ENCODE assay signal across 8 cellular contexts in the genomic region with DNA sequence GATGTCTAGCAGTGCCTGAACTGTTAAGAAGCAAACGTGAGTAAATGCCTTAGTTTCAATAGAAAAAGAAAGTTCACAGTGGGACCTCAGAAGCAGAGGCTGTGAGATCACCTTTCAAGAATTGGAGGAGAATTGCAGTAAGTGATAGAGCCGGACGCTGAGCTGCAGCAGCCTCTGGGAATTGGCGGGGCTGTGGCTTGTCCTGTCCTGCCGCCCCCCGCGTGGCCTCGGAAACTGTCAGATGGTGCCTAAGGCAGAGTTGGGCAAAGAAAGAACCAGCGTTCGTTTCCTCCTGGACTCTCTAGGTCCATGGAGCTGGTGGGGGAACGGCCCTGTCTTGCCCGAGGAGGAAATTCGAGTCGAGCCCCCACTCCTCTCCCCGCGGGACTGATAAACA. TPM values are rescaled to one million over a fixed set of nuclear protein-coding genes. Genes with fewer than 3 reads are reported as not detected.
DNase-seq lines count a peak whose midpoint lies in the region; ATAC-seq, FAIRE-seq and TF ChIP-seq lines count a peak whose summit lies in the region.

No MANE protein-coding gene starts in this region.

- TF ChIP-seq CTCF in heart left ventricle (IDR thresholded peaks at IDR 0.05) (no peak), retinal pigment epithelial cell (conservative IDR thresholded peaks at IDR 0.05; ENCODE audit: low read depth, low read length) (no peak), D721Med (IDR thresholded peaks at IDR 0.05; ENCODE audit: insufficient read depth, missing control alignments) (no peak)

- intact Hi-C loops in heart left ventricle (cut with DNase I) = loop anchor here in 5 of 10 donors (2.0 to 10.0 kb wide), 4 partner anchors 49 to 61 kb away; no protein-coding TSS in a partner anchor

- H3K4me1 Mint-ChIP-seq in activated CD4-positive, alpha-beta T cell treated with anti-CD3 and anti-CD28 coated beads, Interleukin-2, amount 10 ng/mL, durations not matched to agents 7 days and 5 days = peaks cover 21% of the 10 kb centered on the region

- H3K4me1 ChIP-seq in heart left ventricle = peaks cover 0 to 50% (median 11%) of the 10 kb centered on the region in 12 donors

- CTCF ChIA-PET in activated CD4-positive, alpha-beta T cell treated with anti-CD3 and anti-CD28 coated beads, Interleukin-2, amount 10 ng/mL, durations not matched to agents 7 days and 5 days (lab: Charles Lee) = interaction anchor here (0.6 to 1.4 kb wide), 2 partner anchors 20 to 72 kb away, joined by 3 to 5 read pairs; no protein-coding TSS in a partner anchor

- no peaks in the 10 kb centered on the region for H3K9me3 ChIP-seq in heart left ventricle

- H3K9me3 Mint-ChIP-seq in activated CD4-positive, alpha-beta T cell treated with anti-CD3 and anti-CD28 coated beads, Interleukin-2, amount 10 ng/mL, durations not matched to agents 7 days and 5 days = no peaks in the 10 kb centered on the region

- H3K27ac Mint-ChIP-seq in activated CD4-positive, alpha-beta T cell treated with anti-CD3 and anti-CD28 coated beads, Interleukin-2, amount 10 ng/mL, durations not matched to agents 7 days and 5 days = no peak overlapping the region

- DNase-seq in activated CD4-positive, alpha-beta T cell treated with anti-CD3 and anti-CD28 coated beads for 48 hours = peak; percentile 20
- no peak for DNase-seq in activated CD4-positive, alpha-beta T cell treated with anti-CD3 and anti-CD28 coated beads, Interleukin-2, amount 50 U/mL, for 1 hour
- DNase-seq in activated CD4-positive, alpha-beta T cell treated with anti-CD3 and anti-CD28 coated beads, Interleukin-2, amount 10 ng/mL, durations not matched to agents 7 days and 5 days = no peak
- DNase-seq in heart left ventricle = peak in 2 of 5 donors; percentile 29 to 74
- DNase-seq in retinal pigment epithelial cell (ENCODE audit: low read depth) = no peak
- DNase-seq in cerebellum (ENCODE audit: low spot score) = no peak
- DNase-seq in D721Med (ENCODE audit: insufficient read length, low spot score) = no peak

- H3K27me3 Mint-ChIP-seq in activated CD4-positive, alpha-beta T cell treated with anti-CD3 and anti-CD28 coated beads, Interleukin-2, amount 10 ng/mL, durations not matched to agents 7 days and 5 days = peaks cover 50% of the 10 kb centered on the region

- H3K36me3 ChIP-seq in heart left ventricle = no peaks in the 10 kb centered on the region

- peak overlapping the region; percentile 72 for H3K4me3 Mint-ChIP-seq in activated CD4-positive, alpha-beta T cell treated with anti-CD3 and anti-CD28 coated beads, Interleukin-2, amount 10 ng/mL, durations not matched to agents 7 days and 5 days

- FAIRE-seq in D721Med (lab: Jason Lieb, UNC) = no peak

- WGBS in heart left ventricle, 4 donors = 0 to 2% (median 1%) methylated on average over 15 to 16 of the region's 16 CpGs

- H3K4me3 ChIP-seq in heart left ventricle = peak overlapping the region; percentile 36 to 82 (median 62)
- peak overlapping the region; percentile 39 for H3K4me3 ChIP-seq in retinal pigment epithelial cell (ENCODE audit: low read length)

- POLR2A ChIA-PET in activated CD4-positive, alpha-beta T cell treated with anti-CD3 and anti-CD28 coated beads, Interleukin-2, amount 10 ng/mL, durations not matched to agents 7 days and 5 days (lab: Charles Lee) = no interaction called here

- TF ChIP-seq POLR2A in heart left ventricle (IDR thresholded peaks at IDR 0.05) = no peak

- H3K27me3 ChIP-seq in heart left ventricle = peaks cover 0 to 38% (median 17%) of the 10 kb centered on the region in 9 donors

- peak in 1 of 4 donors; percentile 12 for ATAC-seq in heart left ventricle
- ATAC-seq in GM21619 (IDR thresholded peaks at IDR 0.05; ENCODE audit: unreplicated experiment) = no peak

- no peaks in the 10 kb centered on the region for H3K36me3 Mint-ChIP-seq in activated CD4-positive, alpha-beta T cell treated with anti-CD3 and anti-CD28 coated beads, Interleukin-2, amount 10 ng/mL, durations not matched to agents 7 days and 5 days (ENCODE audit: low read depth)

- peak overlapping the region in 10 of 12 donors; percentile 0 to 93 (median 50) for H3K27ac ChIP-seq in heart left ventricle

RNA-seq across cellular contexts. Expression of a gene that starts 0.6 kb away (rescaled TPM):
- total RNA-seq in activated CD4-positive, alpha-beta T cell treated with anti-CD3 and anti-CD28 coated beads, Interleukin-2, amount 10 ng/mL, durations not matched to agents 7 days and 5 days = 10 to 100 TPM; 18.6 to 23.0 TPM
- 10 to 100 TPM; 17.8 to 71.3 (median 22.6) TPM for total RNA-seq in heart left ventricle
- polyA plus RNA-seq in heart left ventricle = 10 to 100 TPM; 14.4 to 38.2 TPM
- 4.7 TPM for total RNA-seq in cerebellum
